Comparison of ENCODE assay signal across 21 cellular contexts in genomic region chr12:49643135-49643534, GRCh38. TPM values are rescaled to one million over a fixed set of nuclear protein-coding genes. Genes with fewer than 3 reads are reported as not detected.
A peak's percentile ranks its signal among the peaks of the same experiment; 100 is the strongest.
DNase-seq lines count a peak whose midpoint lies in the region; ATAC-seq and TF ChIP-seq lines count a peak whose summit lies in the region.
"Had no signal": no experiment of that assay in that cellular context is flagged by ENCODE, and none has a peak within 500 bp of the region (broad histone marks: within the 10 kb centered on the region; RNA-seq: fewer than 3 reads in every experiment).

No MANE protein-coding gene starts in this region.

- peak overlapping the region; percentile 48 for H3K27ac Mint-ChIP-seq in activated T-cell treated with anti-CD3 and anti-CD28 coated beads, Interleukin-2, amount 50 U/mL, for 24 hours
- H3K27ac Mint-ChIP-seq in stimulated activated memory B cell treated with anti-CD40 and anti-IgM and Interleukin-4, amounts not matched to agents 10 μg/mL and 1 μg/mL and 100 μg/mL, for 72 hours, result peak overlapping the region; percentile 18
- no peak overlapping the region for H3K27ac Mint-ChIP-seq in CD8-positive, alpha-beta T cell

- H3K27ac ChIP-seq in PC-9 (peak overlapping the region; percentile 78), esophagus squamous epithelium (peak overlapping the region; percentile 8 to 83 (median 80))
- no peak overlapping the region for H3K27ac ChIP-seq in CD8-positive, alpha-beta T cell (ENCODE audit: low read depth, low read length)
- H3K27ac ChIP-seq: SK-N-MC had no signal

- intact Hi-C loops in PC-9 (cut with micrococcal nuclease; ENCODE audit: unreplicated experiment), result loop anchor here (2.0 to 10.0 kb wide), 4 partner anchors 18 to 412 kb away; partner anchors contain the start of gene ASIC1
- intact Hi-C loops in esophagus squamous epithelium (cut with DNase I), result no loop called here
- intact Hi-C loops in CD8-positive, alpha-beta T cell (cut with DNase I, micrococcal nuclease), result loop anchor here (5.0 kb wide), 2 partner anchors 184 to 194 kb away; partner anchors contain the start of gene NCKAP5L (in 1 of the 2)

- no peak overlapping the region for H3K4me3 Mint-ChIP-seq in activated T-cell treated with anti-CD3 and anti-CD28 coated beads, Interleukin-2, amount 50 U/mL, for 24 hours
- H3K4me3 Mint-ChIP-seq in stimulated activated memory B cell treated with anti-CD40 and anti-IgM and Interleukin-4, amounts not matched to agents 10 μg/mL and 1 μg/mL and 100 μg/mL, for 72 hours, result no peak overlapping the region
- no peak overlapping the region for H3K4me3 Mint-ChIP-seq in CD8-positive, alpha-beta T cell
- H3K4me3 Mint-ChIP-seq: CD8-positive, alpha-beta memory T cell had no signal

- no peaks in the 10 kb centered on the region for H3K9me2 ChIP-seq in PC-9 (ENCODE audit: insufficient read depth)

- H3K4me3 ChIP-seq in PC-9 (no peak overlapping the region), esophagus squamous epithelium (no peak overlapping the region)
- H3K4me3 ChIP-seq in CD8-positive, alpha-beta T cell (ENCODE audit: low read depth, low read length), result no peak overlapping the region
- H3K4me3 ChIP-seq: SK-N-MC had no signal

- TF ChIP-seq POLR2A in esophagus squamous epithelium (IDR thresholded peaks at IDR 0.05), result no peak

- no peaks in the 10 kb centered on the region for H4K20me1 ChIP-seq in PC-9 (ENCODE audit: insufficient read depth)

- H3K27me3 Mint-ChIP-seq in activated T-cell treated with anti-CD3 and anti-CD28 coated beads, Interleukin-2, amount 50 U/mL, for 24 hours, result no peaks in the 10 kb centered on the region
- H3K27me3 Mint-ChIP-seq in stimulated activated memory B cell treated with anti-CD40 and anti-IgM and Interleukin-4, amounts not matched to agents 10 μg/mL and 1 μg/mL and 100 μg/mL, for 72 hours, result no peaks in the 10 kb centered on the region
- H3K27me3 Mint-ChIP-seq in CD8-positive, alpha-beta T cell (ENCODE audit: low read depth), result no peaks in the 10 kb centered on the region
- H3K27me3 Mint-ChIP-seq: CD8-positive, alpha-beta memory T cell had no signal

- no peak for DNase-seq in activated T-cell treated with anti-CD3 and anti-CD28 coated beads, Interleukin-2, amount 50 U/mL, for 24 hours
- no peak for DNase-seq in activated T-cell treated with anti-CD3 and anti-CD28 coated beads, Interleukin-2, amount 50 U/mL, for 48 hours
- DNase-seq in PC-9 (no peak), esophagus squamous epithelium (lab: John Stamatoyannopoulos, UW) (no peak), NCI-H69 (lab: John Stamatoyannopoulos, UW) (no peak), nucleus accumbens (lab: John Stamatoyannopoulos, UW) (no peak)
- no peak for DNase-seq in CD8-positive, alpha-beta T cell
- DNase-seq: 8988T, C1 segment of cervical spinal cord, GDM1, MM.1S, NCI-H1048, NCI-H1417 treated with DMSO at 0.1 percent for 48 hours, NCI-H187, NCI-H446, NCI-H526, OCI-M1, SHP77 had no signal

- no peak overlapping the region for H2AFZ ChIP-seq in PC-9

- H3K36me3 ChIP-seq in PC-9 (ENCODE audit: low read depth) (no peaks in the 10 kb centered on the region), esophagus squamous epithelium (peaks cover 0 to 81% (median 0%) of the 10 kb centered on the region in 3 donors)
- H3K36me3 ChIP-seq in CD8-positive, alpha-beta T cell (ENCODE audit: insufficient read depth, low read length), result no peaks in the 10 kb centered on the region

- H3K4me1 ChIP-seq in PC-9 (replicated peaks; ENCODE audit: insufficient read depth) (peaks cover 19% of the 10 kb centered on the region), esophagus squamous epithelium (peaks cover 0 to 67% (median 31%) of the 10 kb centered on the region in 3 donors)
- H3K4me1 ChIP-seq in CD8-positive, alpha-beta T cell (ENCODE audit: insufficient read depth, low read length), result peaks cover 21% of the 10 kb centered on the region

- peaks cover 21% of the 10 kb centered on the region; the same call in 1 of the 2 replicates for H3F3A ChIP-seq in PC-9 (ENCODE audit: insufficient read depth, low read depth)

- TF ChIP-seq CTCF in PC-9 (conservative IDR thresholded peaks at IDR 0.05) (no peak), esophagus squamous epithelium (IDR thresholded peaks at IDR 0.05) (no peak)
- TF ChIP-seq CTCF in CD8-positive, alpha-beta T cell (IDR thresholded peaks at IDR 0.05), result no peak

- no peaks in the 10 kb centered on the region for H3K79me2 ChIP-seq in PC-9 (ENCODE audit: low read depth)

- CTCF ChIA-PET in PC-9 (lab: Charles Lee), result interaction anchor here (0.8 to 1.2 kb wide), 2 partner anchors 19 to 98 kb away, joined by 3 read pairs; partner anchors contain the start of gene TMBIM6
- CTCF ChIA-PET in CD8-positive, alpha-beta T cell (lab: Charles Lee), result interaction anchor here (0.9 to 19.5 kb wide), 18 partner anchors 9 to 312 kb away, joined by 3 to 493 read pairs (median 8); partner anchors contain the start of genes FMNL3, PRPF40B and TMBIM6

- H3K4me2 ChIP-seq in PC-9, result peak overlapping the region; percentile 25; the same call in 1 of the 2 replicates

- POLR2A ChIA-PET in PC-9 (lab: Charles Lee; ENCODE audit: unreplicated experiment), result no interaction called here
- POLR2A ChIA-PET in CD8-positive, alpha-beta T cell (lab: Charles Lee), result interaction anchor here (1.7 kb wide), 1 partner anchor 20 kb away, joined by 4 read pairs; the partner anchor contains the start of gene PRPF40B

- ATAC-seq in stimulated activated memory B cell treated with anti-CD40 and anti-IgM and Interleukin-4, amounts not matched to agents 10 μg/mL and 1 μg/mL and 100 μg/mL, for 72 hours, result no peak
- ATAC-seq in CD8-positive, alpha-beta T cell, result no peak

- no peaks in the 10 kb centered on the region for H3K9me3 Mint-ChIP-seq in activated T-cell treated with anti-CD3 and anti-CD28 coated beads, Interleukin-2, amount 50 U/mL, for 24 hours
- H3K9me3 Mint-ChIP-seq in stimulated activated memory B cell treated with anti-CD40 and anti-IgM and Interleukin-4, amounts not matched to agents 10 μg/mL and 1 μg/mL and 100 μg/mL, for 72 hours, result no peaks in the 10 kb centered on the region
- no peaks in the 10 kb centered on the region for H3K9me3 Mint-ChIP-seq in CD8-positive, alpha-beta T cell
- H3K9me3 Mint-ChIP-seq: CD8-positive, alpha-beta memory T cell had no signal

- WGBS in esophagus squamous epithelium, 2 donors, result 60 to 88% methylated on average over 1 to 2 of the region's 7 CpGs

- BruUV-seq in PC-9 (replicated peaks; lab: Mats Ljungman, UMichigan), result TSS peak; percentile 21

- H3K4me1 Mint-ChIP-seq in activated T-cell treated with anti-CD3 and anti-CD28 coated beads, Interleukin-2, amount 50 U/mL, for 24 hours (ENCODE audit: low read depth), result peaks cover 29% of the 10 kb centered on the region
- H3K4me1 Mint-ChIP-seq in stimulated activated memory B cell treated with anti-CD40 and anti-IgM and Interleukin-4, amounts not matched to agents 10 μg/mL and 1 μg/mL and 100 μg/mL, for 72 hours, result peaks cover 41% of the 10 kb centered on the region
- peaks cover 34% of the 10 kb centered on the region for H3K4me1 Mint-ChIP-seq in CD8-positive, alpha-beta T cell (ENCODE audit: low read depth)

- H3K36me3 Mint-ChIP-seq in activated T-cell treated with anti-CD3 and anti-CD28 coated beads, Interleukin-2, amount 50 U/mL, for 24 hours (ENCODE audit: low read depth), result peaks cover 55% of the 10 kb centered on the region
- H3K36me3 Mint-ChIP-seq in stimulated activated memory B cell treated with anti-CD40 and anti-IgM and Interleukin-4, amounts not matched to agents 10 μg/mL and 1 μg/mL and 100 μg/mL, for 72 hours, result peaks cover 48% of the 10 kb centered on the region
- peaks cover 37% of the 10 kb centered on the region for H3K36me3 Mint-ChIP-seq in CD8-positive, alpha-beta T cell

- no peaks in the 10 kb centered on the region for H3K27me3 ChIP-seq in PC-9 (ENCODE audit: insufficient read depth, low read depth)
- no peaks in the 10 kb centered on the region for H3K27me3 ChIP-seq in esophagus squamous epithelium
- H3K27me3 ChIP-seq in CD8-positive, alpha-beta T cell (ENCODE audit: insufficient read depth, low read length), result no peaks in the 10 kb centered on the region

- H3K9me3 ChIP-seq in PC-9 (ENCODE audit: insufficient read depth, low read depth) (no peaks in the 10 kb centered on the region), esophagus squamous epithelium (no peaks in the 10 kb centered on the region)
- no peaks in the 10 kb centered on the region for H3K9me3 ChIP-seq in CD8-positive, alpha-beta T cell (ENCODE audit: low read length)

RNA-seq across cellular contexts. Expression of gene PRPF40B, which starts 19.8 kb away (rescaled TPM):
- 27.5 and 28.9 TPM in 2 replicates for total RNA-seq in PC-9 (2021)
- total RNA-seq in esophagus squamous epithelium, result 10 to 100 TPM in 2 of 4 donors, 1 to 10 TPM in 2; 5.2 to 14.5 (median 10.2) TPM
- total RNA-seq in CD8-positive, alpha-beta T cell, result 1 to 10 TPM; 3.4 to 4.2 TPM

RNA-seq across cellular contexts. Expression of gene FAM186B, which starts 37.7 kb away (rescaled TPM):
- total RNA-seq in PC-9 (2021), result 1.3 and 1.7 TPM in 2 replicates
- total RNA-seq in esophagus squamous epithelium, result 1 to 10 TPM in 1 of 4 donors, under 1 TPM in 1, not detected in 2; 0.19 to 1.1 TPM
- total RNA-seq in CD8-positive, alpha-beta T cell, result 1 to 10 TPM in 1 of 2 experiments, under 1 TPM in 1; 0.50 to 1.0 TPM
